12 cellular contexts compared by ENCODE assay signal in genomic region chr1:156845055-156845952, GRCh38. TPM values are rescaled to one million over a fixed set of nuclear protein-coding genes. Genes with fewer than 3 reads are reported as not detected.
A peak's percentile ranks its signal among the peaks of the same experiment; 100 is the strongest.
DNase-seq lines count a peak whose midpoint lies in the region; ATAC-seq, FAIRE-seq and TF ChIP-seq lines count a peak whose summit lies in the region.
"Had no signal": no experiment of that assay in that cellular context is flagged by ENCODE, and none has a peak within 500 bp of the region (broad histone marks: within the 10 kb centered on the region; RNA-seq: fewer than 3 reads in every experiment).

No MANE protein-coding gene starts in this region.

- no peak for TF ChIP-seq EP300 in HepG2 (IDR thresholded peaks at IDR 0.05; ENCODE audit: low read depth in 2 of 2, low read length in 2 of 2)
- TF ChIP-seq EP300 in HepG2 (CRISPR knock-in tag; IDR thresholded peaks at IDR 0.05; ENCODE audit: borderline replicate concordance), result no peak

- TF ChIP-seq POLR2A in HepG2 (IDR thresholded peaks at IDR 0.05; ENCODE audit: insufficient read depth in 1 of 2, low read depth in 2 of 2, low read length in 2 of 2), result no peak

- TF ChIP-seq CTCF in epithelial cell of esophagus (IDR thresholded peaks at IDR 0.05; ENCODE audit: insufficient read depth, low read depth, low read length, missing control alignments) (no peak), HepG2 (CRISPR knock-in tag; IDR thresholded peaks at IDR 0.05) (no peak)

- no peak overlapping the region for H2AFZ ChIP-seq in HepG2 (ENCODE audit: low read length)

- H3K4me3 ChIP-seq in HUES64 (ENCODE audit: low read length) (peak overlapping the region; percentile 48), epithelial cell of esophagus (ENCODE audit: low read length) (no peak overlapping the region), HepG2 (replicated peaks in 1 of 3; ENCODE audit: insufficient read depth in 1 of 3, low read depth in 2 of 3, low read length in 3 of 3) (no peak overlapping the region)
- H3K4me3 ChIP-seq: esophagus muscularis mucosa had no signal

- CTCF ChIA-PET in HepG2 (lab: Yijun Ruan, JAX; ENCODE audit: low intra/inter-chr PET ratio, low total read pairs), result no interaction called here

- intact Hi-C loops in HepG2 (cut with micrococcal nuclease; ENCODE audit: unreplicated experiment), result no loop called here

- DNase-seq in activated CD8-positive, alpha-beta memory T cell treated with anti-CD3 and anti-CD28 coated beads, Interleukin-2, amount 50 U/mL, for 48 hours, result peak; percentile 71
- DNase-seq in epithelial cell of esophagus (ENCODE audit: low read depth) (peak; percentile 11), occipital lobe (lab: John Stamatoyannopoulos, UW) (no peak), NCI-H1105 treated with DMSO at 0.1 percent for 48 hours (lab: John Stamatoyannopoulos, UW) (no peak), HepG2 (ENCODE audit: low spot score) (no peak)
- peak; percentile 26 for DNase-seq in stimulated activated CD4-positive, alpha-beta T cell treated with anti-CD3 and anti-CD28 coated beads, Interleukin-1b, Interleukin-23, amount 100 ng/mL, for 48 hours
- DNase-seq: GDM1, NCI-H1930 had no signal

- no peak for TF ChIP-seq RAD21 in HepG2 (CRISPR knock-in tag; IDR thresholded peaks at IDR 0.05)

- in situ Hi-C loops in HepG2 (cut with HindIII; ENCODE audit: extremely low pct_ligation_motif_present, low pct_unique_long_range_greater_than_20kb), result no loop called here

- no peaks in the 10 kb centered on the region for H3K9me3 ChIP-seq in HUES64 (ENCODE audit: insufficient read depth, low read depth, low read length)
- no peaks in the 10 kb centered on the region for H3K9me3 ChIP-seq in HepG2 (ENCODE audit: low read length)
- H3K9me3 ChIP-seq: esophagus muscularis mucosa had no signal

- H3K27me3 ChIP-seq in HUES64 (ENCODE audit: insufficient read depth, low read length) (peaks cover 93% of the 10 kb centered on the region), HepG2 (ENCODE audit: control insufficient read depth in 1 of 2, insufficient read depth in 2 of 2, low read length in 2 of 2) (peaks cover 5 to 53% of the 10 kb centered on the region in 2 experiments; a peak in 3 of 5 replicates)

- H3K9ac ChIP-seq in HUES64 (ENCODE audit: low read depth, low read length) (no peak overlapping the region), HepG2 (ENCODE audit: insufficient read depth, low read depth, low read length) (no peak overlapping the region)

- FAIRE-seq in HepG2 (lab: Jason Lieb, UNC), result no peak

- no peaks in the 10 kb centered on the region for H4K20me1 ChIP-seq in HepG2 (ENCODE audit: insufficient read depth, low read length)

- H3K4me1 ChIP-seq in HUES64 (ENCODE audit: insufficient read depth, low read length) (peaks cover 7% of the 10 kb centered on the region; the same call in 1 of the 2 replicates), HepG2 (ENCODE audit: insufficient read depth, low read length) (no peaks in the 10 kb centered on the region)

- no peaks in the 10 kb centered on the region for H3K79me2 ChIP-seq in HepG2 (ENCODE audit: insufficient read depth, low read length)

- ATAC-seq in HepG2 (no peak), GM21381 (IDR thresholded peaks at IDR 0.05; ENCODE audit: unreplicated experiment) (no peak)

- no peak overlapping the region for H3K4me2 ChIP-seq in HepG2 (ENCODE audit: low read depth, low read length)

- BruUV-seq in HepG2 (replicated peaks; lab: Mats Ljungman, UMichigan), result no TSS peak

- H3K36me3 ChIP-seq in HUES64 (ENCODE audit: insufficient read depth, low read length), result no peaks in the 10 kb centered on the region
- no peaks in the 10 kb centered on the region for H3K36me3 ChIP-seq in HepG2 (replicated peaks in 1 of 2; ENCODE audit: control insufficient read depth in 1 of 2, insufficient read depth in 2 of 2, low read length in 2 of 2)
- H3K36me3 ChIP-seq: esophagus muscularis mucosa had no signal

- 13% methylated on average over 64 of the region's 69 CpGs for WGBS in HUES64
- 82% methylated on average over 28 of the region's 69 CpGs for WGBS in HepG2 (ENCODE audit: low lambda C conversion rate)

- no peak overlapping the region for H3K27ac ChIP-seq in HUES64 (ENCODE audit: low read depth, low read length)
- no peak overlapping the region for H3K27ac ChIP-seq in HepG2 (ENCODE audit: extremely low read length, insufficient read depth, low read length)
- H3K27ac ChIP-seq: esophagus muscularis mucosa had no signal

- POLR2A ChIA-PET in HepG2 (lab: Yijun Ruan, JAX), result no interaction called here

RNA-seq across cellular contexts. Expression of gene INSRR, which starts 13.6 kb away (rescaled TPM):
- not detected for polyA plus RNA-seq in HUES64 (2013, experiment 1 of 2)
- polyA plus RNA-seq in HUES64 (2013, experiment 2 of 2), result not detected
- total RNA-seq in occipital lobe (0.31 TPM), HepG2 (2016; rRNA removed; fragmentation: Illumina TruSeq; extraction: Trizol) (not detected in 2 replicates)
- total RNA-seq in HepG2 (2016; cell fraction: cytosol; rRNA removed; fragmentation: Illumina TruSeq; extraction: Trizol; ENCODE audit: low read depth), result not detected in 2 replicates
- total RNA-seq in HepG2 (2016; cell fraction: insoluble cytoplasmic fraction; rRNA removed; fragmentation: Illumina TruSeq; extraction: Trizol), result not detected in 2 replicates
- not detected in 2 replicates for total RNA-seq in HepG2 (2016; cell fraction: membrane; rRNA removed; fragmentation: Illumina TruSeq; extraction: Trizol)
- not detected in 2 replicates for total RNA-seq in HepG2 (2016; cell fraction: nucleus; rRNA removed; fragmentation: Illumina TruSeq; extraction: Trizol)
- polyA plus RNA-seq in HepG2 (2011; rRNA removed), result not detected in 2 replicates
- polyA plus RNA-seq in HepG2 (2011; cell fraction: cytosol; rRNA removed), result not detected in 2 replicates
- not detected in 2 replicates for polyA plus RNA-seq in HepG2 (2011; cell fraction: nucleus; rRNA removed)
- not detected in 2 replicates for polyA plus RNA-seq in HepG2 (2012)
- not detected in 2 replicates for polyA plus RNA-seq in HepG2 (2016; cell fraction: cytosol; fragmentation: Illumina TruSeq; extraction: Trizol; ENCODE audit: low read depth)
- not detected in 2 replicates for polyA plus RNA-seq in HepG2 (2016; cell fraction: insoluble cytoplasmic fraction; fragmentation: Illumina TruSeq; extraction: Trizol; ENCODE audit: low read depth)
- not detected in 2 replicates for polyA plus RNA-seq in HepG2 (2016; cell fraction: membrane; fragmentation: Illumina TruSeq; extraction: Trizol; ENCODE audit: low read depth)
- polyA plus RNA-seq in HepG2 (2016; cell fraction: nucleus; fragmentation: Illumina TruSeq; extraction: Trizol; ENCODE audit: insufficient read depth, low read depth), result not detected in 2 replicates
- polyA minus RNA-seq in HepG2 (2011; rRNA and poly(A)+ RNA removed; ENCODE audit: low replicate concordance), result not detected in 2 replicates
- not detected in 2 replicates for polyA minus RNA-seq in HepG2 (2011; cell fraction: cytosol; rRNA and poly(A)+ RNA removed)
- polyA minus RNA-seq in HepG2 (2011; cell fraction: nucleus; rRNA and poly(A)+ RNA removed), result not detected in 2 replicates
- total RNA-seq: esophagus muscularis mucosa, mononuclear cell had no signal

RNA-seq across cellular contexts. Expression of gene NTRK1, which starts 15.4 kb away (rescaled TPM):
- polyA plus RNA-seq in HUES64 (2013, experiment 1 of 2), result 0.30 TPM
- polyA plus RNA-seq in HUES64 (2013, experiment 2 of 2), result 0.25 TPM
- not detected for total RNA-seq in occipital lobe
- not detected in 2 replicates for total RNA-seq in HepG2 (2016; rRNA removed; fragmentation: Illumina TruSeq; extraction: Trizol)
- total RNA-seq in HepG2 (2016; cell fraction: cytosol; rRNA removed; fragmentation: Illumina TruSeq; extraction: Trizol; ENCODE audit: low read depth), result not detected in 2 replicates
- not detected in 2 replicates for total RNA-seq in HepG2 (2016; cell fraction: insoluble cytoplasmic fraction; rRNA removed; fragmentation: Illumina TruSeq; extraction: Trizol)
- total RNA-seq in HepG2 (2016; cell fraction: membrane; rRNA removed; fragmentation: Illumina TruSeq; extraction: Trizol), result not detected in 2 replicates
- not detected in 2 replicates for total RNA-seq in HepG2 (2016; cell fraction: nucleus; rRNA removed; fragmentation: Illumina TruSeq; extraction: Trizol)
- polyA plus RNA-seq in HepG2 (2011; rRNA removed), result not detected in 2 replicates
- not detected in 2 replicates for polyA plus RNA-seq in HepG2 (2011; cell fraction: cytosol; rRNA removed)
- polyA plus RNA-seq in HepG2 (2011; cell fraction: nucleus; rRNA removed), result not detected in 2 replicates
- not detected in 2 replicates for polyA plus RNA-seq in HepG2 (2012)
- not detected in 2 replicates for polyA plus RNA-seq in HepG2 (2016; cell fraction: cytosol; fragmentation: Illumina TruSeq; extraction: Trizol; ENCODE audit: low read depth)
- not detected in 2 replicates for polyA plus RNA-seq in HepG2 (2016; cell fraction: insoluble cytoplasmic fraction; fragmentation: Illumina TruSeq; extraction: Trizol; ENCODE audit: low read depth)
- polyA plus RNA-seq in HepG2 (2016; cell fraction: membrane; fragmentation: Illumina TruSeq; extraction: Trizol; ENCODE audit: low read depth), result not detected in 2 replicates
- polyA plus RNA-seq in HepG2 (2016; cell fraction: nucleus; fragmentation: Illumina TruSeq; extraction: Trizol; ENCODE audit: insufficient read depth, low read depth), result not detected in 2 replicates
- polyA minus RNA-seq in HepG2 (2011; rRNA and poly(A)+ RNA removed; ENCODE audit: low replicate concordance), result 0.08 and 0.19 TPM in 2 replicates
- not detected in 2 replicates for polyA minus RNA-seq in HepG2 (2011; cell fraction: cytosol; rRNA and poly(A)+ RNA removed)
- not detected in 2 replicates for polyA minus RNA-seq in HepG2 (2011; cell fraction: nucleus; rRNA and poly(A)+ RNA removed)

RNA-seq across cellular contexts. Expression of gene SH2D2A, which starts 28.7 kb away (rescaled TPM):
- 2.6 TPM for polyA plus RNA-seq in HUES64 (2013, experiment 1 of 2)
- 4.1 TPM for polyA plus RNA-seq in HUES64 (2013, experiment 2 of 2)
- total RNA-seq in occipital lobe, result not detected
- total RNA-seq in HepG2 (2016; rRNA removed; fragmentation: Illumina TruSeq; extraction: Trizol), result 0.59 and 0.73 TPM in 2 replicates
- total RNA-seq in HepG2 (2016; cell fraction: cytosol; rRNA removed; fragmentation: Illumina TruSeq; extraction: Trizol; ENCODE audit: low read depth), result 0.35 and 0.51 TPM in 2 replicates
- 0.34 and 1.2 TPM in 2 replicates for total RNA-seq in HepG2 (2016; cell fraction: insoluble cytoplasmic fraction; rRNA removed; fragmentation: Illumina TruSeq; extraction: Trizol)
- total RNA-seq in HepG2 (2016; cell fraction: membrane; rRNA removed; fragmentation: Illumina TruSeq; extraction: Trizol), result 0.52 and 1.0 TPM in 2 replicates
- 0.75 and 0.85 TPM in 2 replicates for total RNA-seq in HepG2 (2016; cell fraction: nucleus; rRNA removed; fragmentation: Illumina TruSeq; extraction: Trizol)
- 0.56 and 0.57 TPM in 2 replicates for polyA plus RNA-seq in HepG2 (2011; rRNA removed)
- 0.55 and 0.78 TPM in 2 replicates for polyA plus RNA-seq in HepG2 (2011; cell fraction: cytosol; rRNA removed)
- polyA plus RNA-seq in HepG2 (2011; cell fraction: nucleus; rRNA removed), result 0.16 and 0.47 TPM in 2 replicates
- 0.79 and 1.0 TPM in 2 replicates for polyA plus RNA-seq in HepG2 (2012)
- polyA plus RNA-seq in HepG2 (2016; cell fraction: cytosol; fragmentation: Illumina TruSeq; extraction: Trizol; ENCODE audit: low read depth), result 0.62 and 0.67 TPM in 2 replicates
- polyA plus RNA-seq in HepG2 (2016; cell fraction: insoluble cytoplasmic fraction; fragmentation: Illumina TruSeq; extraction: Trizol; ENCODE audit: low read depth), result 1.3 and 1.8 TPM in 2 replicates
- polyA plus RNA-seq in HepG2 (2016; cell fraction: membrane; fragmentation: Illumina TruSeq; extraction: Trizol; ENCODE audit: low read depth), result 0.71 and 1.1 TPM in 2 replicates
- polyA plus RNA-seq in HepG2 (2016; cell fraction: nucleus; fragmentation: Illumina TruSeq; extraction: Trizol; ENCODE audit: insufficient read depth, low read depth), result 1.0 and 1.8 TPM in 2 replicates
- polyA minus RNA-seq in HepG2 (2011; rRNA and poly(A)+ RNA removed; ENCODE audit: low replicate concordance), result 0.72 and 1.9 TPM in 2 replicates
- polyA minus RNA-seq in HepG2 (2011; cell fraction: cytosol; rRNA and poly(A)+ RNA removed), result 0.62 TPM in 1 of 2 replicates, not detected in the other
- polyA minus RNA-seq in HepG2 (2011; cell fraction: nucleus; rRNA and poly(A)+ RNA removed), result not detected in 2 replicates

RNA-seq across cellular contexts. Expression of gene PEAR1, which starts 48.2 kb away (rescaled TPM):
- polyA plus RNA-seq in HUES64 (2013, experiment 1 of 2), result 1.4 TPM
- 1.0 TPM for polyA plus RNA-seq in HUES64 (2013, experiment 2 of 2)
- 0.31 TPM for total RNA-seq in occipital lobe
- total RNA-seq in HepG2 (2016; rRNA removed; fragmentation: Illumina TruSeq; extraction: Trizol), result 0.06 and 0.27 TPM in 2 replicates
- not detected in 2 replicates for total RNA-seq in HepG2 (2016; cell fraction: cytosol; rRNA removed; fragmentation: Illumina TruSeq; extraction: Trizol; ENCODE audit: low read depth)
- total RNA-seq in HepG2 (2016; cell fraction: insoluble cytoplasmic fraction; rRNA removed; fragmentation: Illumina TruSeq; extraction: Trizol), result 0.09 TPM in 1 of 2 replicates, not detected in the other
- 0.07 TPM in 1 of 2 replicates, not detected in the other for total RNA-seq in HepG2 (2016; cell fraction: membrane; rRNA removed; fragmentation: Illumina TruSeq; extraction: Trizol)
- not detected in 2 replicates for total RNA-seq in HepG2 (2016; cell fraction: nucleus; rRNA removed; fragmentation: Illumina TruSeq; extraction: Trizol)
- 0.39 and 0.41 TPM in 2 replicates for polyA plus RNA-seq in HepG2 (2011; rRNA removed)
- 0.12 and 0.20 TPM in 2 replicates for polyA plus RNA-seq in HepG2 (2011; cell fraction: cytosol; rRNA removed)
- 1.7 and 2.6 TPM in 2 replicates for polyA plus RNA-seq in HepG2 (2011; cell fraction: nucleus; rRNA removed)
- 0.03 and 0.21 TPM in 2 replicates for polyA plus RNA-seq in HepG2 (2012)
- polyA plus RNA-seq in HepG2 (2016; cell fraction: cytosol; fragmentation: Illumina TruSeq; extraction: Trizol; ENCODE audit: low read depth), result 0.10 TPM in 1 of 2 replicates, not detected in the other
- not detected in 2 replicates for polyA plus RNA-seq in HepG2 (2016; cell fraction: insoluble cytoplasmic fraction; fragmentation: Illumina TruSeq; extraction: Trizol; ENCODE audit: low read depth)
- 0.06 and 0.17 TPM in 2 replicates for polyA plus RNA-seq in HepG2 (2016; cell fraction: membrane; fragmentation: Illumina TruSeq; extraction: Trizol; ENCODE audit: low read depth)
- 0.79 and 1.1 TPM in 2 replicates for polyA plus RNA-seq in HepG2 (2016; cell fraction: nucleus; fragmentation: Illumina TruSeq; extraction: Trizol; ENCODE audit: insufficient read depth, low read depth)
- 0.20 and 0.98 TPM in 2 replicates for polyA minus RNA-seq in HepG2 (2011; rRNA and poly(A)+ RNA removed; ENCODE audit: low replicate concordance)
- polyA minus RNA-seq in HepG2 (2011; cell fraction: cytosol; rRNA and poly(A)+ RNA removed), result not detected in 2 replicates
- 0.13 and 0.50 TPM in 2 replicates for polyA minus RNA-seq in HepG2 (2011; cell fraction: nucleus; rRNA and poly(A)+ RNA removed)

Comparison
In these comparisons a context has a peak if more than half of its experiments do, and no peak if none do; other contexts are left out.
1. DNase-seq: peak in activated CD8-positive, alpha-beta memory T cell treated with anti-CD3 and anti-CD28 coated beads, Interleukin-2, amount 50 U/mL, for 48 hours (single experiment), epithelial cell of esophagus (single experiment) and stimulated activated CD4-positive, alpha-beta T cell treated with anti-CD3 and anti-CD28 coated beads, Interleukin-1b, Interleukin-23, amount 100 ng/mL, for 48 hours (single experiment); none in occipital lobe (single experiment), NCI-H1105 treated with DMSO at 0.1 percent for 48 hours (single experiment) and HepG2 (single experiment).